Comparison of ENCODE assay signal across 8 cellular contexts in the genomic region with DNA sequence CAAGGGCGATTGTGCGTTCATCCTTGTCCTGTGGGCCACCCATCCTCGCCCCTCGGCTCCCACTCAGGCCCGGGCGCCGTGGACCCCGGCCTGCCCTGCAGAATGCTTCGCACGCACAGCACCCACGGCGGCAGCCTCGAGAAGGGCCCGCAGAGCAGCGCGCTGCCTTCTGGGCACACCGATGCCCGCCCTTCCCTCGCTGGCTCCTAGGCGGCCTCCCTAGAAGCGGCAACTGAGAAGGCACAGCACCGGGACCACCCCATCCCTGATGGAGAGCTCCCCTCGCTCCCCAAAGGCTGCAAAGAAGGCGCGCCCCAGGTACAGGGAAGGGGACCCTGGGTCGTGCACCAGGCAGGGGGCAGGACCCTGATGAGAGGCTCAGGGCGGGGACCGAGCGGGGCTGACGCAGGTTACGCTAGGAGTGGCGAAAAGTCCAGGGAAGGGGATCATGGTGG. TPM values are rescaled to one million over a fixed set of nuclear protein-coding genes. Genes with fewer than 3 reads are reported as not detected.
DNase-seq lines count a peak whose midpoint lies in the region; ATAC-seq and FAIRE-seq lines count a peak whose summit lies in the region.

No MANE protein-coding gene starts in this region.

- H3K4me3 Mint-ChIP-seq in activated T-helper 17 cell treated with anti-CD3 and anti-CD28 coated beads, Interleukin-2, amount 50 U/mL, for 72 hours: peak overlapping the region; percentile 97

- H3K27ac ChIP-seq in right cardiac atrium (ENCODE audit: low read length): peak overlapping the region; percentile 82
- H3K27ac ChIP-seq in small intestine (ENCODE audit: low read depth in 1 of 2, low read length in 1 of 2): peak overlapping the region; percentile 97 to 98

- peak overlapping the region; percentile 93 for H3K4me3 ChIP-seq in right cardiac atrium (ENCODE audit: low read length)
- H3K4me3 ChIP-seq in small intestine (ENCODE audit: low read depth in 1 of 2, low read length in 2 of 2): peak overlapping the region; percentile 70 to 97

- H3K36me3 Mint-ChIP-seq in activated T-helper 17 cell treated with anti-CD3 and anti-CD28 coated beads, Interleukin-2, amount 50 U/mL, for 72 hours (ENCODE audit: low read depth): peaks cover 46% of the 10 kb centered on the region

- peak overlapping the region; percentile 97 for H3K27ac Mint-ChIP-seq in activated T-helper 17 cell treated with anti-CD3 and anti-CD28 coated beads, Interleukin-2, amount 50 U/mL, for 72 hours

- no peaks in the 10 kb centered on the region for H3K27me3 Mint-ChIP-seq in activated T-helper 17 cell treated with anti-CD3 and anti-CD28 coated beads, Interleukin-2, amount 50 U/mL, for 72 hours

- intact Hi-C loops in right cardiac atrium (cut with DNase I): loop anchor here (10.0 kb wide), 5 partner anchors 50 to 160 kb away; a partner anchor contains a TSS

- no peaks in the 10 kb centered on the region for H3K36me3 ChIP-seq in small intestine (ENCODE audit: control insufficient read depth in 2 of 2, insufficient read depth in 2 of 2, low read length in 2 of 2)

- peaks cover 57% of the 10 kb centered on the region for H3K4me1 Mint-ChIP-seq in activated T-helper 17 cell treated with anti-CD3 and anti-CD28 coated beads, Interleukin-2, amount 50 U/mL, for 72 hours

- no peak for FAIRE-seq in small intestine (lab: Jason Lieb, UNC)

- WGBS in right cardiac atrium: 3% methylated on average over 32 of the region's 32 CpGs
- 1 to 2% (median 1%) methylated on average over 28 to 32 of the region's 32 CpGs for WGBS in small intestine, 3 donors

- no peak for ATAC-seq in activated T-helper 17 cell treated with anti-CD3 and anti-CD28 coated beads, Interleukin-2, amount 50 U/mL, for 72 hours (replicated peaks)
- peak in 1 of 2 donors; percentile 1 for ATAC-seq in right cardiac atrium

- H3K9me3 ChIP-seq in right cardiac atrium (ENCODE audit: control insufficient read depth, low read length) (no peaks in the 10 kb centered on the region), small intestine (ENCODE audit: control insufficient read depth, low read depth) (no peaks in the 10 kb centered on the region)

- H3K9me3 Mint-ChIP-seq in activated T-helper 17 cell treated with anti-CD3 and anti-CD28 coated beads, Interleukin-2, amount 50 U/mL, for 72 hours: no peaks in the 10 kb centered on the region

- peak; percentile 64 for DNase-seq in NCI-H510A (lab: John Stamatoyannopoulos, UW)
- no peak for DNase-seq in NCI-H510A treated with DMSO at 0.1 percent for 48 hours (lab: John Stamatoyannopoulos, UW)
- DNase-seq in right cardiac atrium: peak in 1 of 3 donors; percentile 73
- DNase-seq in small intestine: no peak
- DNase-seq in NCI-H1048 (lab: John Stamatoyannopoulos, UW): no peak
- DNase-seq in NK-92 treated with Interleukin-12 subunit alpha and Interleukin-12 subunit beta, amount 100 ng/mL, for 24 hours (lab: John Stamatoyannopoulos, UW): no peak
- DNase-seq in NOMO-1 (lab: John Stamatoyannopoulos, UW; ENCODE audit: unreplicated experiment in 2 of 2): no peak

- peaks cover 29% of the 10 kb centered on the region for H3K4me1 ChIP-seq in right cardiac atrium (ENCODE audit: control insufficient read depth, insufficient read depth, low read length)
- H3K4me1 ChIP-seq in small intestine (ENCODE audit: control insufficient read depth in 2 of 2, insufficient read depth in 1 of 2, low read depth in 1 of 2, low read length in 1 of 2): peaks cover 11 to 22% of the 10 kb centered on the region in 2 donors

- H3K27me3 ChIP-seq in right cardiac atrium (ENCODE audit: control insufficient read depth, insufficient read depth) (no peaks in the 10 kb centered on the region), small intestine (ENCODE audit: control insufficient read depth in 2 of 2, insufficient read depth in 2 of 2, low read length in 2 of 2) (no peaks in the 10 kb centered on the region)

RNA-seq across cellular contexts. Expression of a gene that starts 1.0 kb away (rescaled TPM):
- 100 to 1,000 TPM; 291 to 399 TPM for total RNA-seq in activated T-helper 17 cell treated with anti-CD3 and anti-CD28 coated beads, Interleukin-2, amount 50 U/mL, for 72 hours
- total RNA-seq in right cardiac atrium: 100 to 1,000 TPM; 226 to 255 (median 232) TPM
- polyA plus RNA-seq in right cardiac atrium (228 TPM), small intestine (100 to 1,000 TPM; 262 to 292 (median 289) TPM)
